ENCODE assay signal across 15 cellular contexts in the genomic region with DNA sequence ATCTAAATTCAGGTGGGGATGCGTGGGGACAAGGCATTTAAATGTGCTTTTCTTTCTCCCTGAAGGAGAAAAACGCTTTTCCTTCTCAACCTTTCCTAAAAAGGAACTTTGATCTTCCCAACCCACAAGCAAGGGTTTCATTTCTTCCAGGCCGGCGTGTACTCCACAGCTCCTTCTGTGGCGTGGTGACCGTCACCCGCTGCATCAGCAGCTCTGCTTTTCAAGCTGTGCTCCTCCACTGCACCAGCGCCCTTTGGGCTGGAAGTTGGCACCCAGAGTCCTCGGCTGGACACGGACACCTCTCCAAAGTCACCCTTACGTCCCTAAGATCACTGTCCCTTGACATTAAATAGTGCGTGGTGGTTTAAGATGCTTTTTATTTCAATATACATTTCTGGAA. TPM values are rescaled to one million over a fixed set of nuclear protein-coding genes. Genes with fewer than 3 reads are reported as not detected.
DNase-seq lines count a peak whose midpoint lies in the region; ATAC-seq and TF ChIP-seq lines count a peak whose summit lies in the region.
"Had no signal": no experiment of that assay in that cellular context is flagged by ENCODE, and none has a peak within 500 bp of the region (broad histone marks: within the 10 kb centered on the region; RNA-seq: fewer than 3 reads in every experiment).

No MANE protein-coding gene starts in this region.

- H3K4me1 ChIP-seq in H9 (ENCODE audit: insufficient read depth, low read length) (peaks cover 10% of the 10 kb centered on the region), ascending aorta (peaks cover 10 to 26% of the 10 kb centered on the region in 2 donors), hepatocyte (ENCODE audit: insufficient read depth) (peaks cover 20% of the 10 kb centered on the region)
- peaks cover 6% of the 10 kb centered on the region for H3K4me1 ChIP-seq in CD8-positive, alpha-beta memory T cell (ENCODE audit: insufficient read depth, low read length)

- no peak for ATAC-seq in HG02973 (IDR thresholded peaks at IDR 0.05; ENCODE audit: unreplicated experiment)
- ATAC-seq in HG03460 (IDR thresholded peaks at IDR 0.05; ENCODE audit: unreplicated experiment): no peak
- ATAC-seq: stimulated activated naive CD8-positive, alpha-beta T cell treated with anti-CD3 and anti-CD28 coated beads, Interleukin-15, Interleukin-2, amounts not matched to agents 100 U/mL and 50 U/mL, for 24 hours had no signal

- no peak overlapping the region for H3K14ac ChIP-seq in H9 (ENCODE audit: insufficient read depth, low read length)

- H3K4me3 Mint-ChIP-seq in H9: peak overlapping the region; percentile 1 to 39; a peak in 3 of 5 replicates
- no peak overlapping the region for H3K4me3 Mint-ChIP-seq in CD8-positive, alpha-beta memory T cell
- H3K4me3 Mint-ChIP-seq: activated CD4-positive, alpha-beta memory T cell treated with anti-CD3 and anti-CD28 coated beads, Interleukin-2, amount 10 ng/mL, durations not matched to agents 7 days and 5 days; T-helper 1 cell treated with Interleukin-12 subunit alpha and Interleukin-12 subunit beta and Interleukin-4 antibody, amounts not matched to agents 30 μg/mL and 1 μg/mL, for 36 hours had no signal

- TF ChIP-seq CTCF in H9 (conservative IDR thresholded peaks at IDR 0.05) (no peak), ascending aorta (IDR thresholded peaks at IDR 0.05) (no peak), hepatocyte (IDR thresholded peaks at IDR 0.05; ENCODE audit: poor library complexity) (no peak)

- H3K27me3 ChIP-seq in H9 (ENCODE audit: insufficient read depth, low read length) (no peaks in the 10 kb centered on the region), ascending aorta (no peaks in the 10 kb centered on the region), hepatocyte (no peaks in the 10 kb centered on the region)
- no peaks in the 10 kb centered on the region for H3K27me3 ChIP-seq in CD8-positive, alpha-beta memory T cell (ENCODE audit: insufficient read depth, low read length, poor library complexity, severe bottlenecking)
- H3K27me3 ChIP-seq: BLaER1 treated with 17β-estradiol and CSF1 and Interleukin-3, amounts not matched to agents 10 nM and 100 nM had no signal

- H3K36me3 ChIP-seq in ascending aorta (no peaks in the 10 kb centered on the region), hepatocyte (replicated peaks; ENCODE audit: insufficient read depth, low read depth) (no peaks in the 10 kb centered on the region)
- H3K36me3 ChIP-seq in CD8-positive, alpha-beta memory T cell (ENCODE audit: insufficient read depth, low read length): no peaks in the 10 kb centered on the region

- peaks cover 47 to 49% of the 10 kb centered on the region in 2 experiments for H3K4me1 Mint-ChIP-seq in H9
- H3K4me1 Mint-ChIP-seq in CD8-positive, alpha-beta memory T cell: peaks cover 18 to 41% (median 36%) of the 10 kb centered on the region in 3 donors

- no peaks in the 10 kb centered on the region for H3K9me3 Mint-ChIP-seq in H9
- H3K9me3 Mint-ChIP-seq in CD8-positive, alpha-beta memory T cell: no peaks in the 10 kb centered on the region
- H3K9me3 Mint-ChIP-seq: activated CD4-positive, alpha-beta memory T cell treated with anti-CD3 and anti-CD28 coated beads, Interleukin-2, amount 10 ng/mL, durations not matched to agents 7 days and 5 days; T-helper 1 cell treated with Interleukin-12 subunit alpha and Interleukin-12 subunit beta and Interleukin-4 antibody, amounts not matched to agents 30 μg/mL and 1 μg/mL, for 36 hours had no signal

- DNase-seq in H9 (no peak), ascending aorta (ENCODE audit: low spot score in 2 of 2) (peak in 1 of 2 donors; percentile 60), hepatocyte (ENCODE audit: low spot score) (no peak), retina (peak; percentile 46), NCI-H748 treated with DMSO at 0.1 percent for 48 hours (lab: John Stamatoyannopoulos, UW) (no peak)
- no peak for DNase-seq in CD8-positive, alpha-beta memory T cell
- DNase-seq: activated CD4-positive, alpha-beta memory T cell treated with anti-CD3 and anti-CD28 coated beads, Interleukin-2, amount 10 ng/mL, durations not matched to agents 7 days and 5 days; foreskin melanocyte; posterior cingulate gyrus; stimulated activated CD4-positive, alpha-beta T cell treated with anti-CD3 and anti-CD28 coated beads, Interleukin-4, amount 100 ng/mL, for 1 hour; stimulated activated naive CD8-positive, alpha-beta T cell treated with anti-CD3 and anti-CD28 coated beads, Interleukin-15, Interleukin-2, amounts not matched to agents 100 U/mL and 50 U/mL, for 24 hours had no signal

- H4K20me1 ChIP-seq in H9 (ENCODE audit: control insufficient read depth, insufficient read depth, insufficient read length): no peaks in the 10 kb centered on the region
- H4K20me1 ChIP-seq in hepatocyte (ENCODE audit: insufficient read depth, poor library complexity, severe bottlenecking): peaks cover 24% of the 10 kb centered on the region

- H3K79me2 ChIP-seq in H9 (ENCODE audit: insufficient read depth, low read length) (no peaks in the 10 kb centered on the region), hepatocyte (peaks cover 67% of the 10 kb centered on the region)

- H3K9me3 ChIP-seq in H9 (ENCODE audit: control insufficient read depth, low read depth, low read length): no peaks in the 10 kb centered on the region
- no peaks in the 10 kb centered on the region for H3K9me3 ChIP-seq in ascending aorta
- H3K9me3 ChIP-seq in hepatocyte (ENCODE audit: low read depth): no peaks in the 10 kb centered on the region
- no peaks in the 10 kb centered on the region for H3K9me3 ChIP-seq in CD8-positive, alpha-beta memory T cell (ENCODE audit: low read length)
- H3K9me3 ChIP-seq: BLaER1 treated with 17β-estradiol and CSF1 and Interleukin-3, amounts not matched to agents 10 nM and 100 nM had no signal

- no peak overlapping the region for H4K91ac ChIP-seq in H9 (ENCODE audit: insufficient read length, low read depth, low read length)

- H4K5ac ChIP-seq in H9 (ENCODE audit: insufficient read length, low read depth, low read length): no peak overlapping the region

- CTCF ChIA-PET in CD8-positive, alpha-beta memory T cell (lab: Charles Lee): no interaction called here

- no peaks in the 10 kb centered on the region for H3K23me2 ChIP-seq in H9 (ENCODE audit: insufficient read length, low read depth, low read length, poor library complexity, severe bottlenecking)

- H3K18ac ChIP-seq in H9 (ENCODE audit: insufficient read length, low read depth, low read length): no peak overlapping the region

- no peak overlapping the region for H2BK5ac ChIP-seq in H9 (ENCODE audit: insufficient read length, low read length)

- H2AK5ac ChIP-seq in H9 (ENCODE audit: insufficient read length, low read length): no peak overlapping the region

- H3K9ac ChIP-seq in H9 (ENCODE audit: extremely low read depth, insufficient read length, low read length): no peak overlapping the region
- H3K9ac ChIP-seq: BLaER1 treated with 17β-estradiol and CSF1 and Interleukin-3, amounts not matched to agents 10 nM and 100 nM had no signal

- no peak overlapping the region for H4K8ac ChIP-seq in H9 (replicated peaks; ENCODE audit: insufficient read length, low read depth, low read length)

- no peak overlapping the region for H3K27ac ChIP-seq in H9 (ENCODE audit: insufficient read length, low read depth, low read length)
- peak overlapping the region; percentile 74 to 83 for H3K27ac ChIP-seq in ascending aorta
- peak overlapping the region; percentile 52 for H3K27ac ChIP-seq in hepatocyte
- H3K27ac ChIP-seq in CD8-positive, alpha-beta memory T cell (ENCODE audit: low read depth, low read length): no peak overlapping the region
- H3K27ac ChIP-seq: BLaER1 treated with 17β-estradiol and CSF1 and Interleukin-3, amounts not matched to agents 10 nM and 100 nM had no signal

- no peak overlapping the region for H2BK12ac ChIP-seq in H9 (ENCODE audit: insufficient read length, low read depth, low read length)

- peak overlapping the region in 2 of 3 experiments; percentile 15 to 37; a peak in 4 of 7 replicates for H3K27ac Mint-ChIP-seq in H9
- H3K27ac Mint-ChIP-seq in CD8-positive, alpha-beta memory T cell: peak overlapping the region in 1 of 8 donors; percentile 73
- H3K27ac Mint-ChIP-seq: activated CD4-positive, alpha-beta memory T cell treated with anti-CD3 and anti-CD28 coated beads, Interleukin-2, amount 10 ng/mL, durations not matched to agents 7 days and 5 days; T-helper 1 cell treated with Interleukin-12 subunit alpha and Interleukin-12 subunit beta and Interleukin-4 antibody, amounts not matched to agents 30 μg/mL and 1 μg/mL, for 36 hours had no signal

- H2BK20ac ChIP-seq in H9 (ENCODE audit: low read depth, low read length, poor library complexity, severe bottlenecking): no peak overlapping the region

- POLR2A ChIA-PET in CD8-positive, alpha-beta memory T cell (lab: Charles Lee): no interaction called here

- no peaks in the 10 kb centered on the region for H3K79me1 ChIP-seq in H9 (ENCODE audit: insufficient read depth, low read depth, low read length, poor library complexity, severe bottlenecking)

- H2BK15ac ChIP-seq in H9 (ENCODE audit: low read depth, low read length): no peak overlapping the region

- H3K56ac ChIP-seq in H9 (ENCODE audit: insufficient read length, low read depth, low read length): no peak overlapping the region

- intact Hi-C loops in ascending aorta (cut with DNase I): loop anchor here (5.0 kb wide), 2 partner anchors 163 to 268 kb away; a partner anchor contains a TSS

- H3K4me2 ChIP-seq in H9 (ENCODE audit: insufficient read depth, insufficient read length, low read length) (peak overlapping the region; percentile 35), hepatocyte (no peak overlapping the region)

- H3K36me3 Mint-ChIP-seq in H9 (ENCODE audit: insufficient read depth in 1 of 3, low read depth in 3 of 3): no peaks in the 10 kb centered on the region
- peaks cover 0 to 18% (median 10%) of the 10 kb centered on the region in 3 donors for H3K36me3 Mint-ChIP-seq in CD8-positive, alpha-beta memory T cell

- no peak overlapping the region for H3T11ph ChIP-seq in H9 (ENCODE audit: low read length)

- no peak overlapping the region for H3K4ac ChIP-seq in H9 (ENCODE audit: low read depth, low read length)

- no peak overlapping the region for H2BK120ac ChIP-seq in H9 (ENCODE audit: low read depth, low read length, poor library complexity, severe bottlenecking)

- no peaks in the 10 kb centered on the region for H3K9me2 ChIP-seq in hepatocyte (replicated peaks; ENCODE audit: insufficient read depth)

- H3K23ac ChIP-seq in H9 (ENCODE audit: insufficient read length, low read depth, low read length): no peak overlapping the region

- no CpG with 5 or more reads among the region's 12 CpGs for WGBS in H9 (ENCODE audit: extremely low coverage, insufficient read length, low lambda C conversion rate)
- WGBS in hepatocyte (ENCODE audit: low lambda C conversion rate, missing lambda C conversion rate): 90% methylated on average over 12 of the region's 12 CpGs

- H3K27me3 Mint-ChIP-seq in H9 (ENCODE audit: low read depth): no peaks in the 10 kb centered on the region
- H3K27me3 Mint-ChIP-seq in CD8-positive, alpha-beta memory T cell: no peaks in the 10 kb centered on the region
- H3K27me3 Mint-ChIP-seq: activated CD4-positive, alpha-beta memory T cell treated with anti-CD3 and anti-CD28 coated beads, Interleukin-2, amount 10 ng/mL, durations not matched to agents 7 days and 5 days had no signal

- H3K4me3 ChIP-seq in ascending aorta (peak overlapping the region in 1 of 2 donors; percentile 39), hepatocyte (no peak overlapping the region)
- H3K4me3 ChIP-seq in CD8-positive, alpha-beta memory T cell (ENCODE audit: low read length): no peak overlapping the region
- H3K4me3 ChIP-seq: BLaER1 treated with 17β-estradiol and CSF1 and Interleukin-3, amounts not matched to agents 10 nM and 100 nM had no signal

- no peak overlapping the region for H2AFZ ChIP-seq in H9 (ENCODE audit: low read length)
- H2AFZ ChIP-seq in hepatocyte: no peak overlapping the region

RNA-seq across cellular contexts. Expression of a gene that starts 54.3 kb away (rescaled TPM):
- 20.7 and 23.9 TPM in 2 replicates for total RNA-seq in H9 (2021)
- 10.6 TPM for total RNA-seq in ascending aorta
- 8.4 and 10.0 TPM in 2 replicates for total RNA-seq in hepatocyte
- 20.9 and 22.9 TPM in 2 replicates for polyA plus RNA-seq in hepatocyte
- 10 to 100 TPM; 18.2 to 22.2 TPM for total RNA-seq in CD8-positive, alpha-beta memory T cell
- 5.1 TPM for polyA plus RNA-seq in CD8-positive, alpha-beta memory T cell

RNA-seq across cellular contexts. Expression of a gene that starts 56.8 kb away (rescaled TPM):
- 94.1 and 98.2 TPM in 2 replicates for total RNA-seq in H9 (2021)
- total RNA-seq in ascending aorta: 11.8 TPM
- 22.1 and 24.1 TPM in 2 replicates for total RNA-seq in hepatocyte
- 30.0 and 33.9 TPM in 2 replicates for polyA plus RNA-seq in hepatocyte
- total RNA-seq in CD8-positive, alpha-beta memory T cell: 10 to 100 TPM; 67.7 to 69.1 TPM
- 40.4 TPM for polyA plus RNA-seq in CD8-positive, alpha-beta memory T cell

Comparison
In these comparisons a context has a peak if more than half of its experiments do, and no peak if none do; other contexts are left out.
1. H3K27ac ChIP-seq: peak in ascending aorta (2 of 2) and hepatocyte (single experiment); none in H9 (single experiment) and CD8-positive, alpha-beta memory T cell (single experiment).
2. H3K4me3 Mint-ChIP-seq: peak in H9 (2 of 2); none in CD8-positive, alpha-beta memory T cell (0 of 7).